ENCODE assay signal across 11 cellular contexts in genomic region chr11:83625336-83625735, GRCh38.
"Had no signal": no experiment of that assay in that cellular context is flagged by ENCODE, and none has a peak within 500 bp of the region (broad histone marks: within the 10 kb centered on the region; RNA-seq: fewer than 3 reads in every experiment).

No MANE protein-coding gene starts in this region.

- DNase-seq: GM23248, GOT3, H7, H9, HCEC 1CT, HFFc6 had no signal

- FAIRE-seq: H1, H54 had no signal

- H3K4me1 ChIP-seq: HAP-1 had no signal

- H3K36me3 ChIP-seq: HAP-1 had no signal

- H3K9me3 ChIP-seq: HAP-1 had no signal

- H3K4me3 ChIP-seq: GM23248, GM23338, HAP-1 had no signal

- H3K27ac ChIP-seq: GM23248 had no signal

- ATAC-seq: GM23338, HCT116 had no signal

- H3K9ac ChIP-seq: GM23248 had no signal
